In genomic region chr2:169928463-169928864, GRCh38 we compare ENCODE assay signal across 8 cellular contexts.
DNase-seq lines count a peak whose midpoint lies in the region; ATAC-seq and TF ChIP-seq lines count a peak whose summit lies in the region.

No MANE protein-coding gene starts in this region.

- no peak overlapping the region for H3K23ac ChIP-seq in mesendoderm (ENCODE audit: low read length)

- intact Hi-C loops in mammary epithelial cell (cut with micrococcal nuclease): loop anchor here (1.0 kb wide), 1 partner anchor 103 kb away; no protein-coding TSS in a partner anchor

- H2BK120ac ChIP-seq in mesendoderm (ENCODE audit: low read depth, low read length): no peak overlapping the region

- 0% methylated on average over 1 of the region's 1 CpG for WGBS in mammary epithelial cell (ENCODE audit: low coverage, missing lambda C conversion rate)
- no CpG with 5 or more reads among the region's 1 CpG for WGBS in mesendoderm (ENCODE audit: extremely low coverage, insufficient coverage, low lambda C conversion rate)

- H3K4me2 ChIP-seq in mammary epithelial cell (ENCODE audit: insufficient read depth, low read depth, low read length): no peak overlapping the region
- H3K4me2 ChIP-seq in mesendoderm (ENCODE audit: low read length): no peak overlapping the region

- no TSS peak for BruUV-seq in mammary epithelial cell (replicated peaks; lab: Mats Ljungman, UMichigan)

- ATAC-seq in esophagus mucosa (no peak), GM21529 (IDR thresholded peaks at IDR 0.05; ENCODE audit: unreplicated experiment) (no peak)

- H3K27ac ChIP-seq in mammary epithelial cell (ENCODE audit: insufficient read depth, low read depth, low read length): no peak overlapping the region
- no peak overlapping the region for H3K27ac ChIP-seq in mesendoderm (ENCODE audit: low read depth, low read length)

- TF ChIP-seq CTCF in GM12872 (IDR thresholded peaks at IDR 0.05; ENCODE audit: insufficient read depth, low read depth, low read length): peak; percentile 51
- peak; percentile 52 to 59 for TF ChIP-seq CTCF in mammary epithelial cell (conservative IDR thresholded peaks at IDR 0.05 in 1 of 2, IDR thresholded peaks at IDR 0.05 in 1 of 2; ENCODE audit: extremely low read depth in 1 of 2, insufficient read depth in 1 of 2, low read depth in 1 of 2, low read length in 2 of 2)

- H3K4me3 ChIP-seq in mammary epithelial cell (replicated peaks in 1 of 3; ENCODE audit: insufficient read depth in 1 of 3, low read depth in 2 of 3, low read length in 3 of 3): no peak overlapping the region
- H3K4me3 ChIP-seq in mesendoderm (ENCODE audit: low read length): no peak overlapping the region

- no peaks in the 10 kb centered on the region for H3K9me3 ChIP-seq in mammary epithelial cell (replicated peaks; ENCODE audit: insufficient read depth, low read length)

- dilution Hi-C loops in mammary epithelial cell (cut with HindIII; ENCODE audit: low sequenced_read_pairs): no loop called here

- no peak overlapping the region for H3K4ac ChIP-seq in mesendoderm (ENCODE audit: low read depth, low read length)

- CTCF ChIA-PET in mammary epithelial cell (lab: Charles Lee; ENCODE audit: low non-redundant PET): no interaction called here

- H4K20me1 ChIP-seq in mammary epithelial cell (ENCODE audit: insufficient read depth, low read length): no peaks in the 10 kb centered on the region

- in situ Hi-C loops in mammary epithelial cell (cut with MboI; ENCODE audit: low sequenced_read_pairs in 2 of 2): no loop called here

- no peaks in the 10 kb centered on the region for H3K79me1 ChIP-seq in mesendoderm (ENCODE audit: low read length)

- DNase-seq in A172 (ENCODE audit: low spot score) (peak; percentile 39), NCI-H446 (lab: John Stamatoyannopoulos, UW) (peak; percentile 6 to 46), mammary epithelial cell (peak; percentile 5), mesendoderm (peak; percentile 39), islet precursor cell (no peak)

- no peak overlapping the region for H4K8ac ChIP-seq in mesendoderm (ENCODE audit: low read depth, low read length)

- no peak overlapping the region for H3K9ac ChIP-seq in mammary epithelial cell (ENCODE audit: insufficient read depth, low read length)
- no peak overlapping the region for H3K9ac ChIP-seq in mesendoderm (ENCODE audit: low read length)

- no peak overlapping the region for H2AFZ ChIP-seq in mammary epithelial cell (ENCODE audit: low read depth, low read length)

- H3K27me3 ChIP-seq in mammary epithelial cell (ENCODE audit: insufficient read depth, low read length) (no peaks in the 10 kb centered on the region), mesendoderm (ENCODE audit: insufficient read depth, low read length, poor library complexity) (no peaks in the 10 kb centered on the region)

- no peak overlapping the region for H3K18ac ChIP-seq in mesendoderm (ENCODE audit: low read length)

- H2BK15ac ChIP-seq in mesendoderm (replicated peaks; ENCODE audit: low read depth): no peak overlapping the region

- no peak overlapping the region for H2AK5ac ChIP-seq in mesendoderm (ENCODE audit: low read length)

- H3K56ac ChIP-seq in mesendoderm (ENCODE audit: low read length): no peak overlapping the region

- no peak overlapping the region for H2BK5ac ChIP-seq in mesendoderm (ENCODE audit: low read length)

- H4K5ac ChIP-seq in mesendoderm (ENCODE audit: low read length): no peak overlapping the region

- H3K79me2 ChIP-seq in mammary epithelial cell (ENCODE audit: insufficient read depth, low read length): no peaks in the 10 kb centered on the region
- H3K79me2 ChIP-seq in mesendoderm (ENCODE audit: control insufficient read depth, insufficient read depth, low read length): no peaks in the 10 kb centered on the region

- H3K4me1 ChIP-seq in mammary epithelial cell (ENCODE audit: insufficient read depth, low read length) (no peaks in the 10 kb centered on the region), mesendoderm (ENCODE audit: control insufficient read depth, low read depth, low read length) (no peaks in the 10 kb centered on the region)

- H3K36me3 ChIP-seq in mammary epithelial cell (ENCODE audit: insufficient read depth, low read length) (peaks cover 5% of the 10 kb centered on the region), mesendoderm (ENCODE audit: control insufficient read depth, insufficient read depth, low read length) (no peaks in the 10 kb centered on the region)
